ENCODE assay signal across 2 cellular contexts in genomic region chrX:537156-537555, GRCh38.
TF ChIP-seq lines count a peak whose summit lies in the region.

No MANE protein-coding gene starts in this region.

TF ChIP-seq in GM23338, 12 proteins besides CTCF, POLR2A, EP300 and RAD21:
- no peak for TF ChIP-seq POLR2AphosphoS5 (IDR thresholded peaks at IDR 0.05; ENCODE audit: low read depth)
- no peak for TF ChIP-seq JUNB (IDR thresholded peaks at IDR 0.05; ENCODE audit: unreplicated experiment)
- TF ChIP-seq EZH2 (IDR thresholded peaks at IDR 0.05; ENCODE audit: low read depth, unreplicated experiment), result no peak
- no peak for TF ChIP-seq ZNF331 (CRISPR knock-in tag; IDR thresholded peaks at IDR 0.05; ENCODE audit: low read depth)
- no peak for TF ChIP-seq ZNF462 (CRISPR knock-in tag; IDR thresholded peaks at IDR 0.05)
- TF ChIP-seq REST (IDR thresholded peaks at IDR 0.05; ENCODE audit: unreplicated experiment), result no peak
- TF ChIP-seq ETS1 (IDR thresholded peaks at IDR 0.05), result no peak
- TF ChIP-seq EZH2phosphoT487 (IDR thresholded peaks at IDR 0.05; ENCODE audit: unreplicated experiment), result no peak
- no peak for TF ChIP-seq NANOG (IDR thresholded peaks at IDR 0.05; ENCODE audit: borderline replicate concordance)
- no peak for TF ChIP-seq CREB1 (CRISPR knock-in tag; IDR thresholded peaks at IDR 0.05; ENCODE audit: low read depth)
- no peak for TF ChIP-seq STAT1 (IDR thresholded peaks at IDR 0.05; ENCODE audit: unreplicated experiment)
- TF ChIP-seq ZNF114 (CRISPR knock-in tag; IDR thresholded peaks at IDR 0.05), result no peak

TF ChIP-seq in H1, 55 proteins besides CTCF, POLR2A, EP300 and RAD21:
- TF ChIP-seq CHD2 (IDR thresholded peaks at IDR 0.05; ENCODE audit: low read length) (no peak), YY1 (IDR thresholded peaks at IDR 0.05; ENCODE audit: low read depth, low read length) (no peak), NANOG (IDR thresholded peaks at IDR 0.05; ENCODE audit: insufficient read depth, low read depth, low read length, poor library complexity, severe bottlenecking) (no peak), CREB1 (IDR thresholded peaks at IDR 0.05) (no peak)
